8 cellular contexts compared by ENCODE assay signal in genomic region chr1:145959957-145960467, GRCh38. TPM values are rescaled to one million over a fixed set of nuclear protein-coding genes. Genes with fewer than 3 reads are reported as not detected.
DNase-seq lines count a peak whose midpoint lies in the region; TF ChIP-seq lines count a peak whose summit lies in the region.

No MANE protein-coding gene starts in this region.

- TF ChIP-seq POLR2A in NB4 (IDR thresholded peaks at IDR 0.05; ENCODE audit: extremely low read depth, insufficient read length) = no peak

- H3K4me3 ChIP-seq in BE2C (ENCODE audit: low read depth, low read length) (peak overlapping the region; percentile 88), NB4 (ENCODE audit: low read depth, low read length) (peak overlapping the region; percentile 73), ectodermal cell (ENCODE audit: insufficient read depth, low read depth, low read length) (peak overlapping the region; percentile 65)

- H3K9me3 ChIP-seq in BE2C = no peaks in the 10 kb centered on the region
- no peaks in the 10 kb centered on the region for H3K9me3 ChIP-seq in ectodermal cell (ENCODE audit: control insufficient read depth, low read length)

- H3K9me3 Mint-ChIP-seq in nephron = no peaks in the 10 kb centered on the region

- peak overlapping the region; percentile 38 to 62 (median 61) for H3K27ac Mint-ChIP-seq in nephron

- peaks cover 53% of the 10 kb centered on the region for H3K4me1 Mint-ChIP-seq in nephron

- H3K27me3 ChIP-seq in BE2C (no peaks in the 10 kb centered on the region), ectodermal cell (ENCODE audit: control insufficient read depth, insufficient read depth, low read length, poor library complexity, severe bottlenecking) (peaks cover 87% of the 10 kb centered on the region)

- H3K4me1 ChIP-seq in BE2C (peaks cover 8% of the 10 kb centered on the region), ectodermal cell (ENCODE audit: control insufficient read depth, insufficient read depth, low read length) (peaks cover 32% of the 10 kb centered on the region)

- no peak overlapping the region for H3K27ac ChIP-seq in ectodermal cell (ENCODE audit: insufficient read depth, low read depth, low read length, poor library complexity, severe bottlenecking)

- H3K27me3 Mint-ChIP-seq in nephron (ENCODE audit: low read depth) = peaks cover 30% of the 10 kb centered on the region

- TF ChIP-seq CTCF in BE2C (IDR thresholded peaks at IDR 0.05; ENCODE audit: low read depth, low read length) (no peak), NB4 (IDR thresholded peaks at IDR 0.05; ENCODE audit: low read depth, low read length) (no peak), nephron (IDR thresholded peaks at IDR 0.05; ENCODE audit: unreplicated experiment in 3 of 3) (no peak)

- H3K36me3 Mint-ChIP-seq in nephron (ENCODE audit: low read depth) = no peaks in the 10 kb centered on the region

- 10 to 12% methylated on average over 12 of the region's 12 CpGs for WGBS in ectodermal cell, 2 experiments

- peak overlapping the region; percentile 97 to 98 (median 98) for H3K4me3 Mint-ChIP-seq in nephron

- no peaks in the 10 kb centered on the region; the same call in 1 of the 2 replicates for H3K36me3 ChIP-seq in BE2C
- no peaks in the 10 kb centered on the region for H3K36me3 ChIP-seq in ectodermal cell (ENCODE audit: control insufficient read depth, insufficient read depth, low read length)

- no peak for DNase-seq in BE2C
- DNase-seq in NB4 (ENCODE audit: low read depth) = no peak
- no peak for DNase-seq in stimulated activated CD4-positive, alpha-beta T cell treated with anti-CD3 and anti-CD28 coated beads, Interleukin-4, amount 100 ng/mL, for 4 hours
- no peak for DNase-seq in NCI-H2081 treated with DMSO at 0.1 percent for 48 hours (lab: John Stamatoyannopoulos, UW)
- no peak for DNase-seq in KG1 (lab: John Stamatoyannopoulos, UW)
- DNase-seq in NCI-H146 (lab: John Stamatoyannopoulos, UW) = no peak

RNA-seq across cellular contexts. Expression of gene LIX1L, which starts 2.2 kb away (rescaled TPM):
- polyA plus RNA-seq in BE2C (2012; ENCODE audit: insufficient read depth, insufficient read length, low read depth) = 7.6 TPM
- polyA plus RNA-seq in ectodermal cell (2013, experiment 1 of 4) = 13.3 TPM
- 9.4 TPM for polyA plus RNA-seq in ectodermal cell (2013, experiment 2 of 4)
- polyA plus RNA-seq in ectodermal cell (2013, experiment 3 of 4) = 7.8 TPM
- 9.4 TPM for polyA plus RNA-seq in ectodermal cell (2013, experiment 4 of 4)

RNA-seq across cellular contexts. Expression of gene ANKRD34A, which starts 4.4 kb away (rescaled TPM):
- 7.9 TPM for polyA plus RNA-seq in BE2C (2012; ENCODE audit: insufficient read depth, insufficient read length, low read depth)
- polyA plus RNA-seq in ectodermal cell (2013, experiment 1 of 4) = 0.52 TPM
- 0.37 TPM for polyA plus RNA-seq in ectodermal cell (2013, experiment 2 of 4)
- 0.43 TPM for polyA plus RNA-seq in ectodermal cell (2013, experiment 3 of 4)
- polyA plus RNA-seq in ectodermal cell (2013, experiment 4 of 4) = 0.28 TPM

RNA-seq across cellular contexts. Expression of gene POLR3GL, which starts 4.5 kb away (rescaled TPM):
- 16.8 TPM for polyA plus RNA-seq in BE2C (2012; ENCODE audit: insufficient read depth, insufficient read length, low read depth)
- polyA plus RNA-seq in ectodermal cell (2013, experiment 1 of 4) = 18.3 TPM
- polyA plus RNA-seq in ectodermal cell (2013, experiment 2 of 4) = 16.4 TPM
- 22.1 TPM for polyA plus RNA-seq in ectodermal cell (2013, experiment 3 of 4)
- 22.3 TPM for polyA plus RNA-seq in ectodermal cell (2013, experiment 4 of 4)

RNA-seq across cellular contexts. Expression of gene RBM8A, which starts 32.7 kb away (rescaled TPM):
- 544 TPM for polyA plus RNA-seq in BE2C (2012; ENCODE audit: insufficient read depth, insufficient read length, low read depth)
- polyA plus RNA-seq in ectodermal cell (2013, experiment 1 of 4) = 260 TPM
- 269 TPM for polyA plus RNA-seq in ectodermal cell (2013, experiment 2 of 4)
- 163 TPM for polyA plus RNA-seq in ectodermal cell (2013, experiment 3 of 4)
- polyA plus RNA-seq in ectodermal cell (2013, experiment 4 of 4) = 185 TPM

RNA-seq across cellular contexts. Expression of gene TXNIP, which starts 36.4 kb away (rescaled TPM):
- 13.2 TPM for polyA plus RNA-seq in BE2C (2012; ENCODE audit: insufficient read depth, insufficient read length, low read depth)
- polyA plus RNA-seq in ectodermal cell (2013, experiment 1 of 4) = 159 TPM
- polyA plus RNA-seq in ectodermal cell (2013, experiment 2 of 4) = 92.6 TPM
- polyA plus RNA-seq in ectodermal cell (2013, experiment 3 of 4) = 99.9 TPM
- 140 TPM for polyA plus RNA-seq in ectodermal cell (2013, experiment 4 of 4)
